24 cellular contexts compared by ENCODE assay signal in the genomic region with DNA sequence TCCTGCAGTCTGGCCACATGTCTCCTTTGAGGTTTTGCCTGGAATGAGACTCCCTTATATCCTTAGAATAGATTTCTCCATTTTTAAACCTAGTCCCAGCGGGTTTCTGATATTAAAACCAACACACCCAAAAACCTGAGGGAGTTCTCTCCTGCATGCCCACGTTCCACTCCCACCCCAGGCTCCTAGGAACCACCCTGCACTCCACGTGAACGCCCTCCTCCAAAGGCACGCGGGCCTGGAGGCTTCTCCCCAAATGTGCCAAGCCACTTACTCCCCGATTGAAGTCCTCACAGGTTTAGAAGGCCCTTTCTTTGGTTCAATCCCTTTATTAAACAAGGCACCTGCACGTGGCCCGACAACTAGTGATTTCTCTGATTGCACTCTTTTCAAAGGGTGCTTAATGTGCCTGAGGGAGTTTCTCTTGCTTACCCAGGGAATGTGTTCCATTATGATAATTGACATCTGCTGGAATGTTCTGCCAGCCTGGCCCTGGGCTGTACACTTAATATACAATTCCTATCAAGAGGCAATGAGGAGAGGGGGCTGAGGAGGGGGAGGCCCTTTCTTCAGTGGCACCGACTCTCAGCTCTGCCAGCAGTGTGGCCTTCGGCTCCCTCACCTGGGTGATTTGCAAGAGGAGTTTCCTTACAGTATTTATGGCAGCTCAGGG.
"Had no signal": no experiment of that assay in that cellular context is flagged by ENCODE, and none has a peak within 500 bp of the region (broad histone marks: within the 10 kb centered on the region; RNA-seq: fewer than 3 reads in every experiment).

No MANE protein-coding gene starts in this region.

- H3K9me3 ChIP-seq: esophagus squamous epithelium, ovary, sigmoid colon, upper lobe of right lung had no signal

- H3K9me3 Mint-ChIP-seq: activated naive CD4-positive, alpha-beta T cell treated with anti-CD3 and anti-CD28 coated beads for 36 hours; activated T-helper 1 cell treated with anti-CD3 and anti-CD28 coated beads, Interleukin-12 subunit alpha, Interleukin-12 subunit beta, Interleukin-2, Interleukin-4 antibody, amounts not matched to agents 30 ng/mL and 10 ng/mL and 1 ng/mL, durations not matched to agents 14 hours and 24 hours and 36 hours; central memory CD8-positive, alpha-beta T cell; dendritic cell treated with granulocyte-macrophage colony-stimulating factor and Interleukin-4, amounts not matched to agents 40 ng/mL and 50 ng/mL, for 4 days; nephron progenitor cell; stimulated activated memory B cell treated with anti-CD40 and anti-IgM and Interleukin-4, amounts not matched to agents 10 μg/mL and 1 μg/mL and 100 μg/mL, for 72 hours; stimulated activated naive CD8-positive, alpha-beta T cell treated with anti-CD3 and anti-CD28 coated beads, Interleukin-15, amount 100 ng/mL, for 72 hours had no signal

- H3K4me3 Mint-ChIP-seq: activated CD4-positive, alpha-beta T cell treated with anti-CD3 and anti-CD28 coated beads for 36 hours; activated naive CD4-positive, alpha-beta T cell treated with anti-CD3 and anti-CD28 coated beads for 36 hours; activated T-helper 1 cell treated with anti-CD3 and anti-CD28 coated beads, Interleukin-12 subunit alpha, Interleukin-12 subunit beta, Interleukin-2, Interleukin-4 antibody, amounts not matched to agents 30 ng/mL and 10 ng/mL and 1 ng/mL, durations not matched to agents 14 hours and 24 hours and 36 hours; central memory CD8-positive, alpha-beta T cell; dendritic cell treated with granulocyte-macrophage colony-stimulating factor and Interleukin-4, amounts not matched to agents 40 ng/mL and 50 ng/mL, for 4 days; naive B cell; nephron progenitor cell; stimulated activated memory B cell treated with anti-CD40 and anti-IgM and Interleukin-4, amounts not matched to agents 10 μg/mL and 1 μg/mL and 100 μg/mL, for 72 hours; stimulated activated naive CD8-positive, alpha-beta T cell treated with anti-CD3 and anti-CD28 coated beads, Interleukin-15, amount 100 ng/mL, for 72 hours had no signal

- ATAC-seq: activated CD4-positive, alpha-beta T cell treated with anti-CD3 and anti-CD28 coated beads for 36 hours; left ventricle myocardium superior; stimulated activated memory B cell treated with anti-CD40 and anti-IgM and Interleukin-4, amounts not matched to agents 10 μg/mL and 1 μg/mL and 100 μg/mL, for 72 hours; stimulated activated naive CD8-positive, alpha-beta T cell treated with anti-CD3 and anti-CD28 coated beads, Interleukin-15, amount 100 ng/mL, for 72 hours; upper lobe of right lung had no signal

- H3K27me3 Mint-ChIP-seq: activated CD4-positive, alpha-beta T cell treated with anti-CD3 and anti-CD28 coated beads for 36 hours had no signal

- H3K4me3 ChIP-seq: esophagus squamous epithelium, ovary, sigmoid colon, upper lobe of right lung had no signal

- H3K4me1 Mint-ChIP-seq: activated CD4-positive, alpha-beta T cell treated with anti-CD3 and anti-CD28 coated beads for 36 hours; naive B cell had no signal

- H3K27ac ChIP-seq: epithelial cell of prostate, esophagus squamous epithelium, ovary, sigmoid colon, upper lobe of right lung had no signal

- H3K36me3 Mint-ChIP-seq: naive B cell; stimulated activated memory B cell treated with anti-CD40 and anti-IgM and Interleukin-4, amounts not matched to agents 10 μg/mL and 1 μg/mL and 100 μg/mL, for 72 hours had no signal

- H3K36me3 ChIP-seq: esophagus squamous epithelium, ovary, sigmoid colon, upper lobe of right lung had no signal

- H3K27ac Mint-ChIP-seq: activated CD4-positive, alpha-beta T cell treated with anti-CD3 and anti-CD28 coated beads for 36 hours; activated naive CD4-positive, alpha-beta T cell treated with anti-CD3 and anti-CD28 coated beads for 36 hours; activated T-helper 1 cell treated with anti-CD3 and anti-CD28 coated beads, Interleukin-12 subunit alpha, Interleukin-12 subunit beta, Interleukin-2, Interleukin-4 antibody, amounts not matched to agents 30 ng/mL and 10 ng/mL and 1 ng/mL, durations not matched to agents 14 hours and 24 hours and 36 hours; dendritic cell treated with granulocyte-macrophage colony-stimulating factor and Interleukin-4, amounts not matched to agents 40 ng/mL and 50 ng/mL, for 4 days; nephron progenitor cell; progenitor cell of endocrine pancreas; stimulated activated memory B cell treated with anti-CD40 and anti-IgM and Interleukin-4, amounts not matched to agents 10 μg/mL and 1 μg/mL and 100 μg/mL, for 72 hours; stimulated activated naive CD8-positive, alpha-beta T cell treated with anti-CD3 and anti-CD28 coated beads, Interleukin-15, amount 100 ng/mL, for 72 hours had no signal

- DNase-seq: activated CD4-positive, alpha-beta T cell treated with anti-CD3 and anti-CD28 coated beads for 36 hours; activated CD4-positive, CD25-positive, alpha-beta regulatory T cell; activated effector memory CD4-positive, alpha-beta T cell treated with anti-CD3 and anti-CD28 coated beads, Interleukin-2, amount 50 U/mL, for 16 hours; activated naive CD4-positive, alpha-beta T cell treated with anti-CD3 and anti-CD28 coated beads for 36 hours; activated T-cell treated with anti-CD3 and anti-CD28 coated beads, Interleukin-2, amount 50 U/mL, for 1 hour; amniotic stem cell; esophagus squamous epithelium; foreskin melanocyte; left ventricle myocardium superior; naive B cell; nephron progenitor cell; ovary; sigmoid colon; small intestine; stimulated activated CD4-positive, alpha-beta T cell treated with anti-CD3 and anti-CD28 coated beads, Interleukin-4, amount 100 ng/mL, for 24 hours; stimulated activated naive CD8-positive, alpha-beta T cell treated with anti-CD3 and anti-CD28 coated beads, Interleukin-15, amount 100 ng/mL, for 72 hours; substantia nigra; upper lobe of right lung had no signal

- H3K27me3 ChIP-seq: ovary, sigmoid colon, upper lobe of right lung had no signal
